Comparison of ENCODE assay signal across 19 cellular contexts in genomic region chr4:107951551-107951950, GRCh38. TPM values are rescaled to one million over a fixed set of nuclear protein-coding genes. Genes with fewer than 3 reads are reported as not detected.
DNase-seq lines count a peak whose midpoint lies in the region; ATAC-seq and TF ChIP-seq lines count a peak whose summit lies in the region.
"Had no signal": no experiment of that assay in that cellular context is flagged by ENCODE, and none has a peak within 500 bp of the region (broad histone marks: within the 10 kb centered on the region; RNA-seq: fewer than 3 reads in every experiment).

No MANE protein-coding gene starts in this region.

- ATAC-seq in GM18517 (IDR thresholded peaks at IDR 0.05; ENCODE audit: unreplicated experiment) (no peak), GM21526 (IDR thresholded peaks at IDR 0.05; ENCODE audit: low FRiP score, unreplicated experiment) (no peak)
- ATAC-seq: A549, left lung, T-cell had no signal

- no peaks in the 10 kb centered on the region for H3K27me3 Mint-ChIP-seq in Caco-2 (ENCODE audit: insufficient read depth, unreplicated experiment)
- H3K27me3 Mint-ChIP-seq: activated B cell treated with CpG ODN at 0.5 μM for 24 hours, progenitor cell of endocrine pancreas had no signal

- H3K79me2 ChIP-seq in hepatocyte, result no peaks in the 10 kb centered on the region

- no peak for TF ChIP-seq CTCF in cardiac fibroblast (IDR thresholded peaks at IDR 0.05; ENCODE audit: low read depth, low read length)
- no peak for TF ChIP-seq CTCF in hepatocyte (IDR thresholded peaks at IDR 0.05; ENCODE audit: poor library complexity)
- no peak for TF ChIP-seq CTCF in thyroid gland (IDR thresholded peaks at IDR 0.05)
- no peak for TF ChIP-seq CTCF in Caco-2 (IDR thresholded peaks at IDR 0.05; ENCODE audit: insufficient read depth in 1 of 2, low read depth in 1 of 2, low read length in 1 of 2, severe bottlenecking in 1 of 2, unreplicated experiment in 1 of 2)

- no peak overlapping the region for H3K4me3 ChIP-seq in cardiac fibroblast (replicated peaks in 1 of 2; ENCODE audit: low read depth in 2 of 2, low read length in 2 of 2)
- no peak overlapping the region for H3K4me3 ChIP-seq in hepatocyte
- no peak overlapping the region for H3K4me3 ChIP-seq in thyroid gland (replicated peaks in 1 of 3)
- no peak overlapping the region for H3K4me3 ChIP-seq in Caco-2 (ENCODE audit: low read depth, low read length)
- H3K4me3 ChIP-seq: A549, left lung, PC-9 had no signal

- H3K9me3 ChIP-seq in hepatocyte (ENCODE audit: low read depth) (no peaks in the 10 kb centered on the region), thyroid gland (no peaks in the 10 kb centered on the region), Caco-2 (0 out of 2 replicates have a peak, but pooled peaks cover 3% of the 10 kb centered on the region)
- H3K9me3 ChIP-seq: A549 had no signal

- DNase-seq in ACHN, result peak; percentile 22
- DNase-seq in HS-5 (ENCODE audit: low read depth), result peak; percentile 29
- DNase-seq in cardiac fibroblast (ENCODE audit: low read depth in 2 of 2), result peak; percentile 21 to 82
- peak; percentile 5 for DNase-seq in hepatocyte (ENCODE audit: low spot score)
- DNase-seq in thyroid gland, result no peak
- DNase-seq in Caco-2, result no peak
- DNase-seq: activated B cell treated with CpG ODN at 0.5 μM for 24 hours, activated gamma-delta T cell treated with Interleukin-2 at 50 U/mL for 16 hours, Calu3, endodermal cell, left lung, NCI-H187, NCI-H526, PC-9, T-cell had no signal

- H3K4me1 ChIP-seq in hepatocyte (ENCODE audit: insufficient read depth) (no peaks in the 10 kb centered on the region), thyroid gland (no peaks in the 10 kb centered on the region), Caco-2 (no peaks in the 10 kb centered on the region)
- H3K4me1 ChIP-seq: A549, left lung had no signal

- in situ Hi-C loops in ACHN (cut with HindIII; ENCODE audit: low pct_ligation_motif_present, low pct_unique_long_range_greater_than_20kb, low sequenced_read_pairs), result no loop called here

- no peaks in the 10 kb centered on the region for H3K36me3 ChIP-seq in hepatocyte (replicated peaks; ENCODE audit: insufficient read depth, low read depth)
- H3K36me3 ChIP-seq in thyroid gland, result peaks cover 0 to 4% of the 10 kb centered on the region in 2 donors
- no peaks in the 10 kb centered on the region for H3K36me3 ChIP-seq in Caco-2 (ENCODE audit: control insufficient read depth, insufficient read depth, low read length)
- H3K36me3 ChIP-seq: left lung had no signal

- H3K4me1 Mint-ChIP-seq in Caco-2 (ENCODE audit: low read depth, unreplicated experiment), result no peaks in the 10 kb centered on the region
- H3K4me1 Mint-ChIP-seq: activated B cell treated with CpG ODN at 0.5 μM for 24 hours, endodermal cell, T-cell had no signal

- no peaks in the 10 kb centered on the region for H3K27me3 ChIP-seq in hepatocyte
- no peaks in the 10 kb centered on the region for H3K27me3 ChIP-seq in thyroid gland
- no peaks in the 10 kb centered on the region for H3K27me3 ChIP-seq in Caco-2 (replicated peaks; ENCODE audit: control insufficient read depth, insufficient read depth, low read length)
- H3K27me3 ChIP-seq: left lung had no signal

- no peaks in the 10 kb centered on the region for H3K9me3 Mint-ChIP-seq in Caco-2 (ENCODE audit: unreplicated experiment)

- H3K27ac ChIP-seq in hepatocyte (no peak overlapping the region), thyroid gland (no peak overlapping the region)
- H3K27ac ChIP-seq: A549, left lung, PC-9 had no signal

- POLR2A ChIA-PET in Caco-2 (lab: Charles Lee), result no interaction called here

- TF ChIP-seq POLR2A in thyroid gland (IDR thresholded peaks at IDR 0.05), result no peak

- intact Hi-C loops in thyroid gland (cut with DNase I), result no loop called here
- intact Hi-C loops in Caco-2 (cut with micrococcal nuclease; ENCODE audit: unreplicated experiment), result no loop called here

- H4K20me1 ChIP-seq in hepatocyte (ENCODE audit: insufficient read depth, poor library complexity, severe bottlenecking), result no peaks in the 10 kb centered on the region

- CTCF ChIA-PET in Caco-2 (lab: Charles Lee), result no interaction called here

- no TSS peak for BruUV-seq in Caco-2 (replicated peaks; lab: Mats Ljungman, UMichigan)

- no peak overlapping the region for H3K4me2 ChIP-seq in hepatocyte
- H3K4me2 ChIP-seq: A549, PC-9 had no signal

- H2AFZ ChIP-seq in hepatocyte, result no peak overlapping the region
- H2AFZ ChIP-seq: PC-9 had no signal

- no peak overlapping the region for H3K4me3 Mint-ChIP-seq in Caco-2 (ENCODE audit: unreplicated experiment)
- H3K4me3 Mint-ChIP-seq: activated B cell treated with CpG ODN at 0.5 μM for 24 hours, endodermal cell, T-cell had no signal

- H3K9me2 ChIP-seq in hepatocyte (replicated peaks; ENCODE audit: insufficient read depth), result no peaks in the 10 kb centered on the region

- no peaks in the 10 kb centered on the region for H3K36me3 Mint-ChIP-seq in Caco-2 (ENCODE audit: insufficient read depth, unreplicated experiment)

- no peak overlapping the region for H3K27ac Mint-ChIP-seq in Caco-2 (ENCODE audit: unreplicated experiment)
- H3K27ac Mint-ChIP-seq: activated B cell treated with CpG ODN at 0.5 μM for 24 hours, endodermal cell, progenitor cell of endocrine pancreas, T-cell had no signal

RNA-seq across cellular contexts. Expression of gene CYP2U1, which starts 20.2 kb away (rescaled TPM):
- total RNA-seq in hepatocyte (9.7 and 11.3 TPM in 2 replicates), thyroid gland (10 to 100 TPM in 2 of 4 donors, 1 to 10 TPM in 2; 7.0 to 13.4 (median 8.7) TPM), Caco-2 (2022) (1.4 and 1.7 TPM in 2 replicates)
- polyA plus RNA-seq in hepatocyte, result 5.8 and 6.7 TPM in 2 replicates

RNA-seq across cellular contexts. Expression of gene HADH, which starts 38.1 kb away (rescaled TPM):
- 76.7 and 78.1 TPM in 2 replicates for total RNA-seq in hepatocyte
- 61.8 and 83.5 TPM in 2 replicates for polyA plus RNA-seq in hepatocyte
- 10 to 100 TPM; 32.7 to 60.4 (median 50.9) TPM for total RNA-seq in thyroid gland
- total RNA-seq in Caco-2 (2022), result 35.8 and 38.1 TPM in 2 replicates

Comparison
In these comparisons a context has a peak if more than half of its experiments do, and no peak if none do; other contexts are left out.
1. DNase-seq: peak in ACHN (single experiment), HS-5 (single experiment), cardiac fibroblast (2 of 2) and hepatocyte (single experiment); none in thyroid gland (0 of 2) and Caco-2 (0 of 2).